21 cellular contexts compared by ENCODE assay signal in the genomic region with DNA sequence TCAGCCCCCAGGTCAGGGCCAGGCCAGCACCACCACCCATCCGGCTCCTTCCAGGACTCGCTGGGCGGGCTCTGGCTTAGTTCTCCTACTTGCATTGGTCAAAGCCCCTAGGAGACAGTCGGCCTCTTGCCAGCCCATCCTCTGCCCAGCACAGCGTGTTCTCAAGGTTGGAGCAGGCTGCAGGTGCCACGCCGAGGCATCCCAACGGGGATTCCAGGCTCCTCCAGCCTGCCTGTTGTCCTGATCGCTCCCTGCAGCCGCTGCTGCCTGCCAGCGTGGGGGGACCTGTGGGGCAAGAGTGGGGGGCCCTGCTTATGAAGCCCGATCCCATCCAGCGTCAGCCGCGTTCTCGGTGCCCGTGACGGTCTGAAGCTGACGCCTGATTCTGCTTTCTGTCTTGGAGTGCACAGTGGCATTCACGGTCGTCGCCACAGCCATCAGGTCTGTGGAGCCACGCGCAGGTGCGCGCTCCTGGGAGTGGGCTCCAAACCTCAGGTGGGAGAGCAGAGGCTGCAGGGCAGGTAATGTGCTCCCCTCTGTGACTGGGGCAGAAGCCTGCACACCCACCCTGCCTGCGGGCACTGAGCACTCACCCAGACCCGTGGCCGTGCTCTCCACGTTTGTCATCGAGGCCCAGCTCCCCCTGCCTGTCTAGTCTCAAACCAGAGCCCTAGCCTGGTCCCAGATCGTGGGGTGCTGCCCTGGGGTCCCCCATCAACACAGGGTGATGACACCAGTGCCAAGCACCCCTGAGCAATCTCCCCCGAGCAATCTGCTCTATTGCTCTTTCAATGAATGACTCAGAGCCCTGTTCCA.
A peak's percentile ranks its signal among the peaks of the same experiment; 100 is the strongest.
DNase-seq lines count a peak whose midpoint lies in the region; FAIRE-seq and TF ChIP-seq lines count a peak whose summit lies in the region.
"Had no signal": no experiment of that assay in that cellular context is flagged by ENCODE, and none has a peak within 500 bp of the region (broad histone marks: within the 10 kb centered on the region; RNA-seq: fewer than 3 reads in every experiment).

No MANE protein-coding gene starts in this region.

- TF ChIP-seq CTCF in kidney (IDR thresholded peaks at IDR 0.05; ENCODE audit: borderline replicate concordance, extremely low read depth, insufficient read depth) (no peak), foreskin fibroblast (IDR thresholded peaks at IDR 0.05; ENCODE audit: low read depth, low read length) (no peak)

- H3K36me3 ChIP-seq in kidney (ENCODE audit: control insufficient read depth in 1 of 2, insufficient read depth in 2 of 2, low read length in 2 of 2), result no peaks in the 10 kb centered on the region

- H3K9ac ChIP-seq in kidney (ENCODE audit: low read length in 2 of 2), result no peak overlapping the region

- H3K4me3 ChIP-seq in kidney (ENCODE audit: low read length in 2 of 2) (no peak overlapping the region), foreskin fibroblast (ENCODE audit: low read depth in 1 of 2, low read length in 2 of 2) (no peak overlapping the region)
- H3K4me3 ChIP-seq: A549, GM23338 had no signal

- no peak overlapping the region for H3K27ac ChIP-seq in kidney (ENCODE audit: low read depth in 2 of 2, low read length in 2 of 2)
- H3K27ac ChIP-seq: 22Rv1, A549, C4-2B had no signal

- H3K4me1 ChIP-seq in kidney (ENCODE audit: control insufficient read depth in 1 of 2, insufficient read depth in 1 of 2, low read depth in 1 of 2, low read length in 2 of 2), result no peaks in the 10 kb centered on the region
- H3K4me1 ChIP-seq: A549, Caco-2 had no signal

- FAIRE-seq in kidney (lab: Jason Lieb, UNC), result no peak
- FAIRE-seq: A549, D721Med, G401.6, GM12891, H54, HTR-8/SVneo had no signal

- DNase-seq in activated CD8-positive, alpha-beta memory T cell treated with anti-CD3 and anti-CD28 coated beads, Interleukin-2, amount 50 U/mL, for 48 hours, result peak; percentile 18
- no peak for DNase-seq in activated CD8-positive, alpha-beta memory T cell treated with anti-CD3 and anti-CD28 coated beads for 24 hours
- DNase-seq in kidney (peak; percentile 63), posterior vena cava (ENCODE audit: low spot score) (peak; percentile 64), foreskin fibroblast (no peak)
- no peak for DNase-seq in stimulated activated CD4-positive, alpha-beta T cell treated with anti-CD3 and anti-CD28 coated beads, Interleukin-4, amount 100 ng/mL, for 24 hours
- DNase-seq in stimulated activated naive CD4-positive, alpha-beta T cell treated with Interleukin-2 at 50 U/mL for 16 hours (lab: John Stamatoyannopoulos, UW), result no peak
- DNase-seq: AML-193; Caco-2; CD4-positive, alpha-beta T cell; HCEC 1CT; IMR-90 had no signal

- peaks cover 2 to 4% of the 10 kb centered on the region in 2 donors for H3K9me3 ChIP-seq in kidney (ENCODE audit: control insufficient read depth in 1 of 2, low read length in 2 of 2)
- H3K9me3 ChIP-seq: A549, Caco-2 had no signal

- intact Hi-C loops in kidney (cut with DNase I), result no loop called here
- intact Hi-C loops in posterior vena cava (cut with DNase I), result no loop called here

Comparison
In these comparisons a context has a peak if more than half of its experiments do, and no peak if none do; other contexts are left out.
1. DNase-seq: peak in activated CD8-positive, alpha-beta memory T cell treated with anti-CD3 and anti-CD28 coated beads, Interleukin-2, amount 50 U/mL, for 48 hours (single experiment), kidney (single experiment) and posterior vena cava (single experiment); none in activated CD8-positive, alpha-beta memory T cell treated with anti-CD3 and anti-CD28 coated beads for 24 hours (single experiment), foreskin fibroblast (0 of 2), stimulated activated CD4-positive, alpha-beta T cell treated with anti-CD3 and anti-CD28 coated beads, Interleukin-4, amount 100 ng/mL, for 24 hours (single experiment) and stimulated activated naive CD4-positive, alpha-beta T cell treated with Interleukin-2 at 50 U/mL for 16 hours (single experiment).